11 cellular contexts compared by ENCODE assay signal in the genomic region with DNA sequence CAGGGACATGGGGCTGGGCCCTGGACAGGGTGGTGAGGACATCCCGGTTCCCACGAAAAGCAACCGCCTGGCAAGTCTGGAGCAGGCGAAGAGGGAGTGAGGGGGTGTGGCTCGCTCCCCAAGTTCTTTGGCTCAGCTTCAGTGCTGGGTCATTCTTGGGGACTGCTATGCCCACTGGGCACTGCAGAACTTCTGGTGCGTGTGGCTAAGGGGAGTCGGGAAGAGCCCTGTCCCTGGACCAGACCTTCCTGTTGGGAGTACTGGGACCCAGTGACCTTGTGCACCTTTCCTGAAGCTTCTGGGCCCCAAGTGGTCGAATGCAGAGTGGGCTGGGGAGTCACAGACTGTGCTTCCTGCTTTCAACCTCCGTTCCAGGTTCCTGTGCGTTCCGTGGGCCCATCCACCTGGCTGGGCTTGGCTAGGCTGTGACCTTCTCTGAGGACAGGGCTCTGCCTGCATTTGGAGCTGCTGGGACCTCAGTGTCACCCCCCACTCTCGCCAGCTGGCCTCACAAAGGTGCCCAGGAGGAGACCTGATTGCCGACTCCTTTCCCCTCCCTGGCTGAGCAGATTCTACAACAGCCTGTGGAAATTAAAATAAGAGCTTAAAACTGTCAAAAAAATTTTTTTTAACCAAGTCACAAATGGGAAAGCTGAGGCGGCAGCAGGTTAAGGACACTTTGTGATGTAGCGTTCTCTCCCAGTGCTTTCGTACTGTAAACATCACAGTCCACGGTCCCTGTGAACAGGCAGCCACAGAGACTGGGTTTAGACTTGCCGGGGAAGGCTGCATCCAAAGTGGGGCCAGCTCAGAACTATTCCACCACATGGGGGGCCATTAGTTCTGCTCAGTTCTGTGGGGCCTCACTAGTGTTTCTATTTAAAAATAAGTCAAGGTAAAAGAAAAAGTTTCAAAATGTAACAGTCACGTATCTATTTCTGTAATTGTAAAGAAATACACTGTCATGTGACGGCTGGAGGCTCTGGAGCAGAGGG.
DNase-seq lines count a peak whose midpoint lies in the region; ATAC-seq, FAIRE-seq and TF ChIP-seq lines count a peak whose summit lies in the region.
"Had no signal": no experiment of that assay in that cellular context is flagged by ENCODE, and none has a peak within 500 bp of the region (broad histone marks: within the 10 kb centered on the region; RNA-seq: fewer than 3 reads in every experiment).

No MANE protein-coding gene starts in this region.

- H3K27ac ChIP-seq in BLaER1 (no peak overlapping the region), coronary artery (peak overlapping the region in 1 of 2 donors; percentile 33), pancreas (peak overlapping the region; percentile 62 to 98 (median 80))

- peaks cover 7% of the 10 kb centered on the region; the same call in 1 of the 2 replicates for H4K20me1 ChIP-seq in BLaER1

- H3K9ac ChIP-seq in BLaER1: no peak overlapping the region

- WGBS in pancreas, 2 donors: 30 to 38% methylated on average over 20 of the region's 20 CpGs

- H3K4me2 ChIP-seq in BLaER1: peak overlapping the region; percentile 32

- H3K4me1 ChIP-seq in BLaER1 (peaks cover 80% of the 10 kb centered on the region), pancreas (peaks cover 46 to 58% (median 48%) of the 10 kb centered on the region in 3 donors)

- intact Hi-C loops in pancreas (cut with DNase I): no loop called here

- TF ChIP-seq CTCF in coronary artery (IDR thresholded peaks at IDR 0.05): no peak
- no peak for TF ChIP-seq CTCF in pancreas (IDR thresholded peaks at IDR 0.05)

- H3K36me3 ChIP-seq in BLaER1 (no peaks in the 10 kb centered on the region), pancreas (no peaks in the 10 kb centered on the region)

- H3K27me3 ChIP-seq in BLaER1 (peaks cover 55% of the 10 kb centered on the region), pancreas (no peaks in the 10 kb centered on the region)

- H3K9me3 ChIP-seq in BLaER1 (no peaks in the 10 kb centered on the region), pancreas (no peaks in the 10 kb centered on the region)

- H3K4me3 ChIP-seq in BLaER1: no peak overlapping the region
- H3K4me3 ChIP-seq in coronary artery: no peak overlapping the region
- peak overlapping the region in 1 of 4 donors; percentile 8 for H3K4me3 ChIP-seq in pancreas

- ATAC-seq in pancreas (no peak), GM19467 (IDR thresholded peaks at IDR 0.05; ENCODE audit: unreplicated experiment) (no peak)

- peak; percentile 66 for DNase-seq in M059J (ENCODE audit: low read depth)
- DNase-seq in coronary artery (ENCODE audit: low spot score): peak; percentile 69
- peak in 4 of 6 donors; percentile 18 to 66 (median 54) for DNase-seq in pancreas
- no peak for DNase-seq in CD1c-positive myeloid dendritic cell (ENCODE audit: extremely low spot score)
- DNase-seq in dermis blood vessel endothelial cell: no peak
- no peak for DNase-seq in activated naive CD4-positive, alpha-beta T cell (lab: John Stamatoyannopoulos, UW)
- DNase-seq: glutamatergic neuron; NCI-H510A; stimulated activated naive CD4-positive, alpha-beta T cell treated with Interleukin-2 at 50 U/mL for 16 hours had no signal

- no peak for FAIRE-seq in pancreas (lab: Jason Lieb, UNC)

Comparison
In these comparisons a context has a peak if more than half of its experiments do, and no peak if none do; other contexts are left out.
1. DNase-seq: peak in M059J (single experiment), coronary artery (single experiment) and pancreas (4 of 6); none in CD1c-positive myeloid dendritic cell (single experiment), dermis blood vessel endothelial cell (single experiment) and activated naive CD4-positive, alpha-beta T cell (0 of 4).